In genomic region chr9:127369428-127369827, GRCh38 we compare ENCODE assay signal across 20 cellular contexts. TPM values are rescaled to one million over a fixed set of nuclear protein-coding genes. Genes with fewer than 3 reads are reported as not detected.
DNase-seq lines count a peak whose midpoint lies in the region; ATAC-seq, FAIRE-seq and TF ChIP-seq lines count a peak whose summit lies in the region.
"Had no signal": no experiment of that assay in that cellular context is flagged by ENCODE, and none has a peak within 500 bp of the region (broad histone marks: within the 10 kb centered on the region; RNA-seq: fewer than 3 reads in every experiment).

No MANE protein-coding gene starts in this region.

- H3K27me3 Mint-ChIP-seq in GM23338 (ENCODE audit: insufficient read depth, low read depth, poor library complexity) (peaks cover 3% of the 10 kb centered on the region), H9 (ENCODE audit: low read depth) (peaks cover 3% of the 10 kb centered on the region), neural progenitor cell (ENCODE audit: insufficient read depth, low read depth) (peaks cover 5% of the 10 kb centered on the region)
- H3K27me3 Mint-ChIP-seq in activated naive CD4-positive, alpha-beta T cell treated with anti-CD3 and anti-CD28 coated beads, Interleukin-2, amount 10 ng/mL, durations not matched to agents 7 days and 5 days: peaks cover 72% of the 10 kb centered on the region

- H3K27me3 ChIP-seq in GM23338 (ENCODE audit: insufficient read depth) (no peaks in the 10 kb centered on the region), H9 (ENCODE audit: insufficient read depth, low read length) (no peaks in the 10 kb centered on the region), H1 (replicated peaks in 1 of 4; ENCODE audit: control insufficient read depth in 3 of 4, extremely low read depth in 1 of 4, insufficient read depth in 3 of 4, low read length in 3 of 4) (no peaks in the 10 kb centered on the region), neural progenitor cell (no peaks in the 10 kb centered on the region)
- H3K27me3 ChIP-seq: BLaER1, SJSA1 had no signal

- peaks cover 23% of the 10 kb centered on the region for H3K4me1 Mint-ChIP-seq in GM23338
- H3K4me1 Mint-ChIP-seq in H9: peaks cover 24 to 29% of the 10 kb centered on the region in 2 experiments
- no peaks in the 10 kb centered on the region for H3K4me1 Mint-ChIP-seq in neural progenitor cell
- H3K4me1 Mint-ChIP-seq in activated naive CD4-positive, alpha-beta T cell treated with anti-CD3 and anti-CD28 coated beads, Interleukin-2, amount 10 ng/mL, durations not matched to agents 7 days and 5 days: no peaks in the 10 kb centered on the region

- no peaks in the 10 kb centered on the region for H3K9me3 Mint-ChIP-seq in GM23338
- no peaks in the 10 kb centered on the region for H3K9me3 Mint-ChIP-seq in H9
- no peaks in the 10 kb centered on the region for H3K9me3 Mint-ChIP-seq in neural progenitor cell
- no peaks in the 10 kb centered on the region for H3K9me3 Mint-ChIP-seq in activated naive CD4-positive, alpha-beta T cell treated with anti-CD3 and anti-CD28 coated beads, Interleukin-2, amount 10 ng/mL, durations not matched to agents 7 days and 5 days
- H3K9me3 Mint-ChIP-seq: CD4-positive, alpha-beta T cell had no signal

- H3K23ac ChIP-seq in H9 (ENCODE audit: insufficient read length, low read depth, low read length): no peak overlapping the region
- H3K23ac ChIP-seq in H1 (ENCODE audit: insufficient read length): no peak overlapping the region

- TF ChIP-seq EP300 in H1 (IDR thresholded peaks at IDR 0.05; ENCODE audit: borderline replicate concordance in 1 of 2, low read depth in 2 of 2, low read length in 2 of 2): no peak

- H2AK5ac ChIP-seq in H9 (ENCODE audit: insufficient read length, low read length): no peak overlapping the region
- H2AK5ac ChIP-seq in H1 (ENCODE audit: low read depth, low read length): no peak overlapping the region

- H2BK120ac ChIP-seq in H9 (ENCODE audit: low read depth, low read length, poor library complexity, severe bottlenecking) (no peak overlapping the region), H1 (replicated peaks; ENCODE audit: low read depth, low read length) (no peak overlapping the region)

- WGBS in H9 (ENCODE audit: extremely low coverage, insufficient read length, low lambda C conversion rate): no CpG with 5 or more reads among the region's 8 CpGs
- WGBS in H1 (ENCODE audit: extremely low coverage in 1 of 2, insufficient coverage in 1 of 2, insufficient read length in 1 of 2, insufficient replicate concordance in 2 of 2, low coverage in 1 of 2, low lambda C conversion rate in 2 of 2, missing lambda C conversion rate in 1 of 2), 2 experiments: 67% methylated on average over 8 of the region's 8 CpGs; no CpG with 5 or more reads in 1 of the 2 experiments

- H2BK15ac ChIP-seq in H9 (ENCODE audit: low read depth, low read length): no peak overlapping the region
- 0 out of 2 replicates have a peak overlapping the region, but pooled peaks have one; percentile 95 for H2BK15ac ChIP-seq in H1 (ENCODE audit: low read length)

- H4K91ac ChIP-seq in H9 (ENCODE audit: insufficient read length, low read depth, low read length) (no peak overlapping the region), H1 (replicated peaks; ENCODE audit: insufficient read length, low read length) (no peak overlapping the region)

- H3K79me2 ChIP-seq in GM23338 (replicated peaks; ENCODE audit: insufficient read depth) (no peaks in the 10 kb centered on the region), H9 (ENCODE audit: insufficient read depth, low read length) (no peaks in the 10 kb centered on the region), H1 (ENCODE audit: control insufficient read depth in 1 of 2, insufficient read depth in 2 of 2, low read length in 2 of 2) (no peaks in the 10 kb centered on the region), neural progenitor cell (ENCODE audit: low read depth) (no peaks in the 10 kb centered on the region)

- H4K20me1 ChIP-seq in GM23338 (replicated peaks; ENCODE audit: insufficient read depth) (no peaks in the 10 kb centered on the region), H9 (ENCODE audit: control insufficient read depth, insufficient read depth, insufficient read length) (no peaks in the 10 kb centered on the region), H1 (replicated peaks in 1 of 2; ENCODE audit: control insufficient read depth in 1 of 2, insufficient read depth in 2 of 2, low read length in 2 of 2) (no peaks in the 10 kb centered on the region), neural progenitor cell (ENCODE audit: low read depth) (no peaks in the 10 kb centered on the region)
- H4K20me1 ChIP-seq: BLaER1 had no signal

- H3K14ac ChIP-seq in H9 (ENCODE audit: insufficient read depth, low read length) (no peak overlapping the region), H1 (ENCODE audit: insufficient read length) (no peak overlapping the region)

- peaks cover 14% of the 10 kb centered on the region; the same call in 1 of the 2 replicates for H3K4me1 ChIP-seq in GM23338 (ENCODE audit: insufficient read depth)
- no peaks in the 10 kb centered on the region for H3K4me1 ChIP-seq in H9 (ENCODE audit: insufficient read depth, low read length)
- peaks cover 0 to 8% (median 1%) of the 10 kb centered on the region in 4 experiments; a peak in 4 of 7 replicates for H3K4me1 ChIP-seq in H1 (replicated peaks in 1 of 4; ENCODE audit: control insufficient read depth in 3 of 4, insufficient read depth in 4 of 4, low read length in 3 of 4)
- H3K4me1 ChIP-seq in neural progenitor cell: no peaks in the 10 kb centered on the region
- H3K4me1 ChIP-seq: BLaER1, SJSA1 had no signal

- H3K18ac ChIP-seq in H9 (ENCODE audit: insufficient read length, low read depth, low read length) (no peak overlapping the region), H1 (ENCODE audit: extremely low read depth, low read length) (no peak overlapping the region)

- peak in 1 of 2 experiments; percentile 6; a peak in 1 of 4 replicates for TF ChIP-seq RAD21 in H1 (IDR thresholded peaks at IDR 0.05 in 1 of 2, conservative IDR thresholded peaks at IDR 0.05 in 1 of 2; ENCODE audit: low read depth in 2 of 2, low read length in 2 of 2)

- H3K23me2 ChIP-seq in H9 (ENCODE audit: insufficient read length, low read depth, low read length, poor library complexity, severe bottlenecking) (no peaks in the 10 kb centered on the region), H1 (ENCODE audit: low read depth, low read length) (no peaks in the 10 kb centered on the region)

- H3K36me3 Mint-ChIP-seq in GM23338 (ENCODE audit: low read depth): no peaks in the 10 kb centered on the region
- no peaks in the 10 kb centered on the region; a peak in 1 of 7 replicates for H3K36me3 Mint-ChIP-seq in H9 (ENCODE audit: insufficient read depth in 1 of 3, low read depth in 3 of 3)
- no peaks in the 10 kb centered on the region for H3K36me3 Mint-ChIP-seq in neural progenitor cell
- H3K36me3 Mint-ChIP-seq in activated naive CD4-positive, alpha-beta T cell treated with anti-CD3 and anti-CD28 coated beads, Interleukin-2, amount 10 ng/mL, durations not matched to agents 7 days and 5 days: no peaks in the 10 kb centered on the region

- H3K56ac ChIP-seq in H9 (ENCODE audit: insufficient read length, low read depth, low read length) (no peak overlapping the region), H1 (replicated peaks; ENCODE audit: insufficient read length, low read depth, low read length) (no peak overlapping the region)

- H4K8ac ChIP-seq in H9 (replicated peaks; ENCODE audit: insufficient read length, low read depth, low read length) (no peak overlapping the region), H1 (ENCODE audit: extremely low read depth, insufficient read depth, low read length) (no peak overlapping the region)

- no peaks in the 10 kb centered on the region for H3K9me2 ChIP-seq in GM23338 (ENCODE audit: insufficient read depth)

- ATAC-seq in GM23338 (peak; percentile 71), GM18873 (IDR thresholded peaks at IDR 0.05; ENCODE audit: low FRiP score, unreplicated experiment) (no peak)
- ATAC-seq: GM12878 had no signal

- H3K9me3 ChIP-seq in H9 (ENCODE audit: control insufficient read depth, low read depth, low read length): no peaks in the 10 kb centered on the region
- no peaks in the 10 kb centered on the region for H3K9me3 ChIP-seq in H1 (ENCODE audit: insufficient read depth in 2 of 2, low read depth in 1 of 2, low read length in 1 of 2)
- H3K9me3 ChIP-seq in neural progenitor cell (ENCODE audit: low read depth): no peaks in the 10 kb centered on the region
- H3K9me3 ChIP-seq: BLaER1, SJSA1 had no signal

- POLR2A ChIA-PET in H1 (lab: Charles Lee; ENCODE audit: partially characterized antibody): interaction anchor here (1.1 to 3.3 kb wide), 4 partner anchors 10 to 19 kb away, joined by 4 to 11 read pairs (median 6); no protein-coding TSS in a partner anchor

- no peak for DNase-seq in GM23338 (ENCODE audit: low spot score)
- DNase-seq in H9: peak; percentile 45
- no peak for DNase-seq in H1 (ENCODE audit: low read depth in 1 of 2, low spot score in 2 of 2)
- DNase-seq in neural progenitor cell (ENCODE audit: low spot score): no peak
- no peak for DNase-seq in GM20000 (ENCODE audit: low spot score)
- no peak for DNase-seq in activated naive CD4-positive, alpha-beta T cell treated with anti-CD3 and anti-CD28 coated beads, Interleukin-2, amount 10 ng/mL, durations not matched to agents 7 days and 5 days
- DNase-seq: CD4-positive, alpha-beta T cell; DND-41; GOT3; Karpas-422; NCI-H1105 treated with DMSO at 0.1 percent for 48 hours; NCI-H1694 treated with DMSO at 0.1 percent for 48 hours; NCI-H446 treated with DMSO at 0.1 percent for 48 hours; NCI-H526 treated with DMSO at 0.1 percent for 48 hours; OCI-M1 had no signal

- H3K36me3 ChIP-seq in GM23338 (ENCODE audit: insufficient read depth): no peaks in the 10 kb centered on the region
- H3K36me3 ChIP-seq in H1 (ENCODE audit: control insufficient read depth in 2 of 4, insufficient read depth in 4 of 4, low read length in 3 of 4): no peaks in the 10 kb centered on the region
- H3K36me3 ChIP-seq in neural progenitor cell: no peaks in the 10 kb centered on the region
- H3K36me3 ChIP-seq: SJSA1 had no signal

- no peak overlapping the region for H2AFZ ChIP-seq in GM23338
- no peak overlapping the region for H2AFZ ChIP-seq in H9 (ENCODE audit: low read length)
- H2AFZ ChIP-seq in H1 (ENCODE audit: low read length): no peak overlapping the region
- H2AFZ ChIP-seq in neural progenitor cell (replicated peaks): no peak overlapping the region

- no peak overlapping the region for H2BK12ac ChIP-seq in H9 (ENCODE audit: insufficient read length, low read depth, low read length)
- H2BK12ac ChIP-seq in H1 (ENCODE audit: low read depth, low read length): no peak overlapping the region

- H3T11ph ChIP-seq in H9 (ENCODE audit: low read length): no peak overlapping the region

- H3K4me2 ChIP-seq in GM23338 (no peak overlapping the region), H9 (ENCODE audit: insufficient read depth, insufficient read length, low read length) (no peak overlapping the region), H1 (ENCODE audit: insufficient read depth in 1 of 2, low read depth in 2 of 2, low read length in 2 of 2) (no peak overlapping the region), neural progenitor cell (no peak overlapping the region)
- H3K4me2 ChIP-seq: BLaER1 had no signal

- H3K27ac ChIP-seq in GM23338 (ENCODE audit: low read depth) (no peak overlapping the region), H9 (ENCODE audit: insufficient read length, low read depth, low read length) (no peak overlapping the region), H1 (ENCODE audit: low read depth, low read length) (no peak overlapping the region), neural progenitor cell (no peak overlapping the region)
- H3K27ac ChIP-seq: BLaER1, SJSA1 had no signal

- H3K4me3 Mint-ChIP-seq in GM23338 (no peak overlapping the region; the same call in 2 of the 3 replicates), H9 (no peak overlapping the region; a peak in 1 of 5 replicates), neural progenitor cell (no peak overlapping the region)
- no peak overlapping the region for H3K4me3 Mint-ChIP-seq in activated naive CD4-positive, alpha-beta T cell treated with anti-CD3 and anti-CD28 coated beads, Interleukin-2, amount 10 ng/mL, durations not matched to agents 7 days and 5 days
- H3K4me3 Mint-ChIP-seq: CD4-positive, alpha-beta T cell had no signal

- no peak for FAIRE-seq in H1 (lab: Jason Lieb, UNC)
- FAIRE-seq: GM12878, RCC 7860 had no signal

- H3K9ac ChIP-seq in H9 (ENCODE audit: extremely low read depth, insufficient read length, low read length) (no peak overlapping the region), H1 (replicated peaks in 1 of 4; ENCODE audit: extremely low read depth in 1 of 4, low read depth in 3 of 4, low read length in 3 of 4) (no peak overlapping the region), neural progenitor cell (no peak overlapping the region)
- H3K9ac ChIP-seq: BLaER1 had no signal

- H3K4ac ChIP-seq in H9 (ENCODE audit: low read depth, low read length): no peak overlapping the region
- H3K4ac ChIP-seq in H1 (replicated peaks; ENCODE audit: insufficient read length, low read depth, low read length): no peak overlapping the region

- H3K79me1 ChIP-seq in H9 (ENCODE audit: insufficient read depth, low read depth, low read length, poor library complexity, severe bottlenecking): no peaks in the 10 kb centered on the region
- no peaks in the 10 kb centered on the region for H3K79me1 ChIP-seq in H1 (ENCODE audit: low read depth, low read length)

- no peak overlapping the region for H3K4me3 ChIP-seq in GM23338
- H3K4me3 ChIP-seq in H1 (ENCODE audit: extremely low read depth in 1 of 4, insufficient read depth in 2 of 4, low read depth in 3 of 4, low read length in 4 of 4): no peak overlapping the region
- no peak overlapping the region for H3K4me3 ChIP-seq in neural progenitor cell
- H3K4me3 ChIP-seq: BLaER1, GM12878, SJSA1 had no signal

- H3K27ac Mint-ChIP-seq in GM23338 (peak overlapping the region; percentile 47), H9 (peak overlapping the region in 1 of 3 experiments; percentile 42; a peak in 3 of 7 replicates), neural progenitor cell (peak overlapping the region; percentile 4)
- H3K27ac Mint-ChIP-seq in activated naive CD4-positive, alpha-beta T cell treated with anti-CD3 and anti-CD28 coated beads, Interleukin-2, amount 10 ng/mL, durations not matched to agents 7 days and 5 days: no peak overlapping the region
- H3K27ac Mint-ChIP-seq: CD4-positive, alpha-beta T cell had no signal

- no peak overlapping the region for H2BK20ac ChIP-seq in H9 (ENCODE audit: low read depth, low read length, poor library complexity, severe bottlenecking)
- no peak overlapping the region for H2BK20ac ChIP-seq in H1 (ENCODE audit: low read length)

- CTCF ChIA-PET in H1 (lab: Charles Lee; ENCODE audit: partially characterized antibody): interaction anchor here (0.8 to 4.8 kb wide), 6 partner anchors 9 to 153 kb away, joined by 3 to 33 read pairs (median 3); no protein-coding TSS in a partner anchor
- CTCF ChIA-PET in activated naive CD4-positive, alpha-beta T cell treated with anti-CD3 and anti-CD28 coated beads, Interleukin-2, amount 10 ng/mL, durations not matched to agents 7 days and 5 days (lab: Charles Lee): interaction anchor here (1.6 kb wide), 1 partner anchor 27 kb away, joined by 3 read pairs; the partner anchor contains the start of gene SLC2A8

- peak in 1 of 2 experiments; percentile 12; a peak in 1 of 4 replicates for TF ChIP-seq CTCF in GM23338 (conservative IDR thresholded peaks at IDR 0.05; ENCODE audit: low read depth in 2 of 2)
- TF ChIP-seq CTCF in H9 (conservative IDR thresholded peaks at IDR 0.05): no peak
- TF ChIP-seq CTCF in H1 (IDR thresholded peaks at IDR 0.05; ENCODE audit: control extremely low read depth in 1 of 3, insufficient read depth in 1 of 3, low read depth in 1 of 3, low read length in 3 of 3): no peak
- TF ChIP-seq CTCF in neural progenitor cell (IDR thresholded peaks at IDR 0.05): no peak
- TF ChIP-seq CTCF in GM20000 (IDR thresholded peaks at IDR 0.05; ENCODE audit: extremely low read depth, missing control alignments): no peak

- H3F3A ChIP-seq in GM23338 (replicated peaks; ENCODE audit: low read depth) (no peaks in the 10 kb centered on the region), neural progenitor cell (ENCODE audit: low read depth) (no peaks in the 10 kb centered on the region)

- H4K5ac ChIP-seq in H9 (ENCODE audit: insufficient read length, low read depth, low read length) (no peak overlapping the region), H1 (ENCODE audit: insufficient read length, low read depth, low read length) (no peak overlapping the region)

- H2BK5ac ChIP-seq in H9 (ENCODE audit: insufficient read length, low read length) (no peak overlapping the region), H1 (ENCODE audit: low read depth, low read length) (no peak overlapping the region)

- TF ChIP-seq POLR2A in H1 (IDR thresholded peaks at IDR 0.05; ENCODE audit: control extremely low read depth in 1 of 2, low read depth in 2 of 2, low read length in 2 of 2): no peak

RNA-seq across cellular contexts. Expression of gene SLC2A8, which starts 27.5 kb away (rescaled TPM):
- 28.9 and 34.1 TPM in 2 replicates for total RNA-seq in GM23338 (2014; rRNA removed; shearing (Covaris generic))
- polyA plus RNA-seq in GM23338 (2016; fragmentation: Nextera tagmentation; extraction: Ambion mirVana) (16.3 and 18.9 TPM in 2 replicates), H1 (2011; rRNA removed) (30.9 and 36.4 TPM in 2 replicates)
- total RNA-seq in H9 (2021) (38.3 and 38.4 TPM in 2 replicates), neural progenitor cell (ENCODE audit: low replicate concordance) (9.4 and 22.8 TPM in 2 replicates)
- total RNA-seq in H1 (2021; fragmentation: NEBNext Ultra II Directional; extraction: Animal tissue kit (Norgen Biotek cat#: 25700)): 24.6 and 25.6 TPM in 2 replicates
- polyA plus RNA-seq in H1 (2011; cell fraction: cytosol; rRNA removed): 21.7 TPM
- polyA plus RNA-seq in H1 (2011; cell fraction: nucleus; rRNA removed): 65.2 TPM
- polyA plus RNA-seq in H1 (2012, experiment 1 of 2): 13.3 to 27.8 TPM (median 23.7 TPM) in 4 replicates
- polyA plus RNA-seq in H1 (2012, experiment 2 of 2): 25.4 TPM
- 24.7 TPM for polyA plus RNA-seq in H1 (2013, experiment 1 of 2)
- polyA plus RNA-seq in H1 (2013, experiment 2 of 2): 24.9 TPM
- 18.3 and 19.1 TPM in 2 replicates for polyA minus RNA-seq in H1 (2011; rRNA and poly(A)+ RNA removed)
- polyA minus RNA-seq in H1 (2011; cell fraction: cytosol; rRNA and poly(A)+ RNA removed): 19.2 TPM
- polyA minus RNA-seq in H1 (2011; cell fraction: nucleus; rRNA and poly(A)+ RNA removed): 24.4 TPM

RNA-seq across cellular contexts. Expression of gene ZNF79, which starts 54.8 kb away (rescaled TPM):
- total RNA-seq in GM23338 (2014; rRNA removed; shearing (Covaris generic)): 5.8 and 6.3 TPM in 2 replicates
- 2.2 and 2.9 TPM in 2 replicates for polyA plus RNA-seq in GM23338 (2016; fragmentation: Nextera tagmentation; extraction: Ambion mirVana)
- total RNA-seq in H9 (2021): 11.5 TPM in 2 replicates
- 7.4 and 7.6 TPM in 2 replicates for total RNA-seq in H1 (2021; fragmentation: NEBNext Ultra II Directional; extraction: Animal tissue kit (Norgen Biotek cat#: 25700))
- polyA plus RNA-seq in H1 (2011; rRNA removed): 2.4 and 2.7 TPM in 2 replicates
- polyA plus RNA-seq in H1 (2011; cell fraction: cytosol; rRNA removed): 3.0 TPM
- 4.6 TPM for polyA plus RNA-seq in H1 (2011; cell fraction: nucleus; rRNA removed)
- 3.8 to 4.6 TPM (median 4.2 TPM) in 4 replicates for polyA plus RNA-seq in H1 (2012, experiment 1 of 2)
- polyA plus RNA-seq in H1 (2012, experiment 2 of 2): 0.77 TPM
- 1.8 TPM for polyA plus RNA-seq in H1 (2013, experiment 1 of 2)
- 2.0 TPM for polyA plus RNA-seq in H1 (2013, experiment 2 of 2)
- polyA minus RNA-seq in H1 (2011; rRNA and poly(A)+ RNA removed): 20.6 and 21.1 TPM in 2 replicates
- polyA minus RNA-seq in H1 (2011; cell fraction: cytosol; rRNA and poly(A)+ RNA removed): 6.9 TPM
- 18.3 TPM for polyA minus RNA-seq in H1 (2011; cell fraction: nucleus; rRNA and poly(A)+ RNA removed)
- total RNA-seq in neural progenitor cell (ENCODE audit: low replicate concordance): 6.7 and 7.3 TPM in 2 replicates
